In the genomic region with DNA sequence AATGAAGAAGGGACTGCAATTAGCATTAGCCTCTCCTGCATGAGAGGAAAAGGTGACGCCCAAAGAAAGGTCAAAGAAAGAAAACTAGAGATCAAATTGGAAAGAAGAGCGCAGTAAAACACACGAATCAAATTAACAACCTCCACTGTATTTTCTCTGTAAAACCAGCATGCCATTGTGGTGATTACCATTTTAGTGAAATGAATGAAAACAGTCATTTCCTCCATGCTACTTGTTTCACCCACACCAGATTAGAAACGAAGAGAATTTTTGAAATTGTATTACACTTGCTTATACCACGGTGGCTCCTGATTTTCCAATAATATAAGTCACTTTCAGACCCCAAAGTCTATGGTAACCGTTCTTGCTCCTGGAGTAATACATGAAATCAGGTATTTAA, we compare ENCODE assay signal across 1 cellular context.
TF ChIP-seq lines count a peak whose summit lies in the region.

No MANE protein-coding gene starts in this region.

TF ChIP-seq in K562, 482 proteins besides CTCF, POLR2A, EP300 and RAD21:
- TF ChIP-seq GABPB1 (CRISPR knock-in tag; IDR thresholded peaks at IDR 0.05) (no peak), GTF2A2 (tag; IDR thresholded peaks at IDR 0.05) (no peak), ZNF3 (CRISPR knock-in tag; IDR thresholded peaks at IDR 0.05) (no peak), SMC3 (conservative IDR thresholded peaks at IDR 0.05; ENCODE audit: insufficient read depth, low read depth, low read length) (no peak), BRCA1 (IDR thresholded peaks at IDR 0.05) (no peak), BRCA1 (CRISPR knock-in tag; IDR thresholded peaks at IDR 0.05) (no peak), ZNF696 (CRISPR knock-in tag; conservative IDR thresholded peaks at IDR 0.05) (no peak), CHCHD3 (CRISPR knock-in tag; IDR thresholded peaks at IDR 0.05) (no peak)
